Comparison of ENCODE assay signal across 9 cellular contexts in genomic region chr19:46404884-46405658, GRCh38. TPM values are rescaled to one million over a fixed set of nuclear protein-coding genes. Genes with fewer than 3 reads are reported as not detected.
DNase-seq lines count a peak whose midpoint lies in the region; ATAC-seq, FAIRE-seq and TF ChIP-seq lines count a peak whose summit lies in the region.
"Had no signal": no experiment of that assay in that cellular context is flagged by ENCODE, and none has a peak within 500 bp of the region (broad histone marks: within the 10 kb centered on the region; RNA-seq: fewer than 3 reads in every experiment).

No MANE protein-coding gene starts in this region.

- intact Hi-C loops in natural killer cell (cut with micrococcal nuclease): no loop called here

- H3K27ac Mint-ChIP-seq in natural killer cell: peak overlapping the region in 1 of 2 donors; percentile 79
- no peak overlapping the region for H3K27ac Mint-ChIP-seq in natural killer cell treated with Interleukin-12 subunit alpha and Interleukin-12 subunit beta and Interleukin-15 and Interleukin-18, amount 100 ng/mL, for 72 hours

- H3K4me1 ChIP-seq in duodenal mucosa (ENCODE audit: control insufficient read depth in 1 of 2, insufficient read depth in 2 of 2, low read length in 2 of 2) (peaks cover 0 to 9% of the 10 kb centered on the region in 2 donors), mesodermal cell (ENCODE audit: control insufficient read depth, insufficient read depth, low read length, poor library complexity, severe bottlenecking) (peaks cover 25% of the 10 kb centered on the region)

- H3K27me3 Mint-ChIP-seq in natural killer cell (ENCODE audit: low read depth in 2 of 2): peaks cover 44 to 47% of the 10 kb centered on the region in 2 donors
- H3K27me3 Mint-ChIP-seq in natural killer cell treated with Interleukin-12 subunit alpha and Interleukin-12 subunit beta and Interleukin-15 and Interleukin-18, amount 100 ng/mL, for 72 hours: peaks cover 36 to 47% of the 10 kb centered on the region in 2 donors

- H3K27me3 ChIP-seq in duodenal mucosa (ENCODE audit: control insufficient read depth in 1 of 2, insufficient read depth in 2 of 2, low read length in 2 of 2): peaks cover 17 to 22% of the 10 kb centered on the region in 2 donors

- H3K9me3 ChIP-seq in duodenal mucosa (ENCODE audit: control insufficient read depth in 1 of 2, low read length in 2 of 2): no peaks in the 10 kb centered on the region
- H3K9me3 ChIP-seq in mesodermal cell (ENCODE audit: control insufficient read depth, low read length): no peaks in the 10 kb centered on the region

- no peaks in the 10 kb centered on the region for H3K36me3 ChIP-seq in duodenal mucosa (ENCODE audit: control insufficient read depth in 1 of 2, insufficient read depth in 2 of 2, low read length in 2 of 2)
- peaks cover under 1% of the 10 kb centered on the region for H3K36me3 ChIP-seq in mesodermal cell (ENCODE audit: control insufficient read depth, insufficient read depth, low read length)

- H3K36me3 Mint-ChIP-seq in natural killer cell: no peaks in the 10 kb centered on the region
- H3K36me3 Mint-ChIP-seq in natural killer cell treated with Interleukin-12 subunit alpha and Interleukin-12 subunit beta and Interleukin-15 and Interleukin-18, amount 100 ng/mL, for 72 hours: no peaks in the 10 kb centered on the region

- H3K4me3 ChIP-seq in duodenal mucosa (ENCODE audit: low read depth in 1 of 2, low read length in 2 of 2) (peak overlapping the region; percentile 74 to 84), mesodermal cell (ENCODE audit: extremely low read depth, insufficient read depth, low read length, poor library complexity, severe bottlenecking) (peak overlapping the region; percentile 15)
- H3K4me3 ChIP-seq: GM23248 had no signal

- DNase-seq in natural killer cell (no peak), pons (ENCODE audit: low spot score) (no peak), GM12892 (ENCODE audit: insufficient read length) (no peak)
- DNase-seq in natural killer cell treated with Interleukin-12 subunit alpha and Interleukin-12 subunit beta and Interleukin-15 and Interleukin-18, amount 100 ng/mL, for 72 hours (ENCODE audit: low spot score): no peak
- DNase-seq: GM23248 had no signal

- TF ChIP-seq POLR2A in GM12892 (IDR thresholded peaks at IDR 0.05; ENCODE audit: low read depth, low read length): no peak

- FAIRE-seq in GM12892 (lab: Jason Lieb, UNC): no peak

- no peak for TF ChIP-seq CTCF in natural killer cell (IDR thresholded peaks at IDR 0.05)

- H3K9me3 Mint-ChIP-seq in natural killer cell: no peaks in the 10 kb centered on the region
- H3K9me3 Mint-ChIP-seq in natural killer cell treated with Interleukin-12 subunit alpha and Interleukin-12 subunit beta and Interleukin-15 and Interleukin-18, amount 100 ng/mL, for 72 hours: no peaks in the 10 kb centered on the region

- peak overlapping the region; percentile 64 to 73 for H3K9ac ChIP-seq in duodenal mucosa (ENCODE audit: low read depth in 1 of 2, low read length in 2 of 2)
- H3K9ac ChIP-seq: GM23248 had no signal

- H3K4me1 Mint-ChIP-seq in natural killer cell: peaks cover 22 to 24% of the 10 kb centered on the region in 2 donors
- peaks cover 8 to 23% of the 10 kb centered on the region in 2 donors for H3K4me1 Mint-ChIP-seq in natural killer cell treated with Interleukin-12 subunit alpha and Interleukin-12 subunit beta and Interleukin-15 and Interleukin-18, amount 100 ng/mL, for 72 hours (ENCODE audit: low read depth in 2 of 2)

- peak in 1 of 3 donors; percentile 36 for ATAC-seq in natural killer cell
- no peak for ATAC-seq in natural killer cell treated with Interleukin-12 subunit alpha and Interleukin-12 subunit beta and Interleukin-15 and Interleukin-18, amount 100 ng/mL, for 72 hours
- no peak for ATAC-seq in HG03139 (IDR thresholded peaks at IDR 0.05; ENCODE audit: unreplicated experiment)
- ATAC-seq in GM19467 (IDR thresholded peaks at IDR 0.05; ENCODE audit: unreplicated experiment): no peak

- H3K27ac ChIP-seq in duodenal mucosa (ENCODE audit: low read depth, low read length): no peak overlapping the region
- no peak overlapping the region for H3K27ac ChIP-seq in mesodermal cell (ENCODE audit: low read depth, low read length, severe bottlenecking)
- H3K27ac ChIP-seq: GM23248 had no signal

- WGBS in mesodermal cell (ENCODE audit: insufficient coverage in 2 of 2), 2 experiments: 73 to 76% methylated on average over 27 to 34 of the region's 44 CpGs

- peak overlapping the region; percentile 86 for H3K4me3 Mint-ChIP-seq in natural killer cell
- H3K4me3 Mint-ChIP-seq in natural killer cell treated with Interleukin-12 subunit alpha and Interleukin-12 subunit beta and Interleukin-15 and Interleukin-18, amount 100 ng/mL, for 72 hours: no peak overlapping the region

RNA-seq across cellular contexts. Expression of gene CCDC8, which starts 8.3 kb away (rescaled TPM):
- total RNA-seq in natural killer cell: not detected
- total RNA-seq in natural killer cell treated with Interleukin-12 subunit alpha and Interleukin-12 subunit beta and Interleukin-15 and Interleukin-18, amount 100 ng/mL, for 72 hours: not detected
- polyA plus RNA-seq in mesodermal cell (2013, experiment 1 of 2): 16.4 TPM
- polyA plus RNA-seq in mesodermal cell (2013, experiment 2 of 2): 15.8 TPM
- polyA plus RNA-seq in GM12892 (2012; ENCODE audit: missing spikeins): not detected

RNA-seq across cellular contexts. Expression of gene PNMA8C, which starts 23.7 kb away (rescaled TPM):
- total RNA-seq in natural killer cell: 1 to 10 TPM in 1 of 3 donors, under 1 TPM in 2; 0.55 to 1.2 (median 0.87) TPM
- not detected for total RNA-seq in natural killer cell treated with Interleukin-12 subunit alpha and Interleukin-12 subunit beta and Interleukin-15 and Interleukin-18, amount 100 ng/mL, for 72 hours
- polyA plus RNA-seq in mesodermal cell (2013, experiment 1 of 2): 0.74 TPM
- polyA plus RNA-seq in mesodermal cell (2013, experiment 2 of 2): 0.61 TPM
- not detected for polyA plus RNA-seq in GM12892 (2012; ENCODE audit: missing spikeins)
- total RNA-seq: GM23248 had no signal
- polyA plus RNA-seq: GM23248 had no signal

RNA-seq across cellular contexts. Expression of gene PPP5C, which starts 58.2 kb away (rescaled TPM):
- 100 to 1,000 TPM in 1 of 3 donors, 10 to 100 TPM in 2; 95.4 to 106 (median 98.4) TPM for total RNA-seq in natural killer cell
- total RNA-seq in natural killer cell treated with Interleukin-12 subunit alpha and Interleukin-12 subunit beta and Interleukin-15 and Interleukin-18, amount 100 ng/mL, for 72 hours: 100 to 1,000 TPM in 1 of 2 donors, 10 to 100 TPM in 1; 87.4 to 153 TPM
- 82.8 TPM for polyA plus RNA-seq in mesodermal cell (2013, experiment 1 of 2)
- 74.0 TPM for polyA plus RNA-seq in mesodermal cell (2013, experiment 2 of 2)
- 53.9 TPM for polyA plus RNA-seq in GM12892 (2012; ENCODE audit: missing spikeins)
